Comparison of ENCODE assay signal across 8 cellular contexts in the genomic region with DNA sequence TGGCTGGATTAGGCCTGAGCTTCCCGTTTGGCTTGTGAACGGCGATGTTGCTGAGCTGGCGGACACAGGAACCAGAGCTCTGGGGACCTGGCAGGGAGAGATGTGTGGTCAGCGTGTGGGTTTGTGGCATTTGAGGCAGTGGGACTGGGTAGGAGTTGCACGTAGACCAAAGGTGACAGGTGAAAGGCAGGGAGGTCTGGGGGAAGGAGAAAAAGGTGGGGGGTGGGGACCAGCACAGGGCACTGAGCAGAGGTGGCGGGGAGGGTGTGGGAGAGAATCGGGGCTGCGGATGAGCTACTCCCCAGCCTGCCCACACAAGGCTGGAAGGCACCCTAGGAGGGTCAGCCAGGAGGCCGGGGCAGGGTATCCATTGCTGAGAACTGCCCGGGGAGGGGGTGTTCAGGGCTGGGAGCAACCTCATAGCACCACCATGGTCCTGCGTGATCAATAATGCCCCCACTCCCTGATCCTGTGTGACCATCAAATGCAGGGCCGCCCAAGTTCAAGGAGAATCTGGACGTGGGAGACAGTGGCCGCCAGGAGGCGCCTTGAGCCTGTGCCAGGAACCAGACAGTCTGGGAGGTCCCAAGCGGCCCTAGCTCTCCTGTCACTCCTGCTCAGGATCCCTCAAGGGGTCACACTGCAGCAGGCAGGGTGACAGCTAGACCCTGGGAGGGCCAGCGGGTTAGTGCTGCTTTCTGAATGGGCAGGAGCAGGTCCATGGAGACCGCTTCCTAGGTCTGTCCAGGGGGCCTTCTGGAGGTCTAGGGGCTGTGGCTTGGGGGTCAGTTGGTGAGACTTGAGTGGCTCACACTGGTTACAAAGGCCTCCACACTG. TPM values are rescaled to one million over a fixed set of nuclear protein-coding genes. Genes with fewer than 3 reads are reported as not detected.
DNase-seq lines count a peak whose midpoint lies in the region; ATAC-seq and TF ChIP-seq lines count a peak whose summit lies in the region.

No MANE protein-coding gene starts in this region.

- H3K4me3 ChIP-seq in SJSA1: no peak overlapping the region

- peaks cover 10% of the 10 kb centered on the region for H3K9me3 Mint-ChIP-seq in MCF 10A (ENCODE audit: unreplicated experiment)

- H3K27ac Mint-ChIP-seq in MCF 10A (ENCODE audit: low read depth, unreplicated experiment): no peak overlapping the region

- intact Hi-C loops in MCF 10A (cut with micrococcal nuclease): loop anchor here (1.0 kb wide), 1 partner anchor 23 kb away; no protein-coding TSS in a partner anchor

- no peak overlapping the region for H3K4me3 Mint-ChIP-seq in MCF 10A (ENCODE audit: unreplicated experiment)

- no TSS peak for BruUV-seq in MCF 10A (replicated peaks; lab: Mats Ljungman, UMichigan)

- H3K4me1 Mint-ChIP-seq in MCF 10A (ENCODE audit: insufficient read depth, unreplicated experiment): no peaks in the 10 kb centered on the region

- H3K4me1 ChIP-seq in SJSA1 (replicated peaks): no peaks in the 10 kb centered on the region

- H3K36me3 Mint-ChIP-seq in MCF 10A (ENCODE audit: insufficient read depth, unreplicated experiment): no peaks in the 10 kb centered on the region

- H3K27me3 ChIP-seq in SJSA1 (replicated peaks): no peaks in the 10 kb centered on the region
- H3K27me3 ChIP-seq in layer of hippocampus (ENCODE audit: control insufficient read depth, insufficient read depth, low read length): no peaks in the 10 kb centered on the region

- H3K36me3 ChIP-seq in SJSA1: no peaks in the 10 kb centered on the region

- no peaks in the 10 kb centered on the region for H3K9me3 ChIP-seq in SJSA1 (replicated peaks)

- peak; percentile 70 for ATAC-seq in stimulated activated naive CD8-positive, alpha-beta T cell treated with anti-CD3 and anti-CD28 coated beads, Interleukin-15, Interleukin-2, amounts not matched to agents 100 U/mL and 50 U/mL, for 24 hours
- ATAC-seq in HG02610 (IDR thresholded peaks at IDR 0.05; ENCODE audit: unreplicated experiment): no peak

- POLR2A ChIA-PET in MCF 10A (lab: Yijun Ruan, JAX): interaction anchor here (0.5 to 1.2 kb wide), 4 partner anchors 17 to 281 kb away, joined by 3 to 4 read pairs (median 4); partner anchors contain the start of gene KPTN

- CTCF ChIA-PET in MCF 10A (lab: Yijun Ruan, JAX): interaction anchor here (0.5 to 1.8 kb wide), 21 partner anchors 10 to 276 kb away, joined by 3 to 9 read pairs (median 4); partner anchors contain the start of genes EHD2 and NOP53

- TF ChIP-seq CTCF in MCF 10A (IDR thresholded peaks at IDR 0.05; ENCODE audit: unreplicated experiment): peak; percentile 72

- H3K27ac ChIP-seq in SJSA1: no peak overlapping the region
- peak overlapping the region; percentile 35 for H3K27ac ChIP-seq in layer of hippocampus (ENCODE audit: low read depth, low read length)

- DNase-seq in COR-L47 (lab: John Stamatoyannopoulos, UW) (peak; percentile 58), HuH-7 (ENCODE audit: low spot score) (peak; percentile 70), SJSA1 (ENCODE audit: low read depth in 1 of 2, low spot score in 2 of 2) (peak; percentile 44 to 72), MCF 10A (ENCODE audit: unreplicated experiment) (peak; percentile 69), foreskin melanocyte (no peak)
- DNase-seq in stimulated activated naive CD8-positive, alpha-beta T cell treated with anti-CD3 and anti-CD28 coated beads, Interleukin-15, Interleukin-2, amounts not matched to agents 100 U/mL and 50 U/mL, for 24 hours: peak; percentile 57

- H3K27me3 Mint-ChIP-seq in MCF 10A (ENCODE audit: insufficient read depth, unreplicated experiment): no peaks in the 10 kb centered on the region

RNA-seq across cellular contexts. Expression of gene SELENOW, which starts 12.8 kb away (rescaled TPM):
- 394 and 455 TPM in 2 replicates for total RNA-seq in SJSA1 (2014; rRNA removed; shearing (Covaris generic))
- total RNA-seq in MCF 10A (2022): 93.5 and 115 TPM in 2 replicates

RNA-seq across cellular contexts. Expression of gene NOP53, which starts 20.4 kb away (rescaled TPM):
- 48.9 and 54.0 TPM in 2 replicates for total RNA-seq in SJSA1 (2014; rRNA removed; shearing (Covaris generic))
- 165 and 211 TPM in 2 replicates for total RNA-seq in MCF 10A (2022)

RNA-seq across cellular contexts. Expression of gene TPRX1, which starts 38.6 kb away (rescaled TPM):
- not detected in 2 replicates for total RNA-seq in SJSA1 (2014; rRNA removed; shearing (Covaris generic))
- total RNA-seq in MCF 10A (2022): not detected in 2 replicates

RNA-seq across cellular contexts. Expression of gene EHD2, which starts 52.5 kb away (rescaled TPM):
- total RNA-seq in SJSA1 (2014; rRNA removed; shearing (Covaris generic)): 25.7 and 35.9 TPM in 2 replicates
- total RNA-seq in MCF 10A (2022): 88.8 and 104 TPM in 2 replicates

RNA-seq across cellular contexts. Expression of gene CRX, which starts 56.0 kb away (rescaled TPM):
- not detected in 2 replicates for total RNA-seq in SJSA1 (2014; rRNA removed; shearing (Covaris generic))
- not detected in 2 replicates for total RNA-seq in MCF 10A (2022)
